8 cellular contexts compared by ENCODE assay signal in genomic region chr18:5630057-5630765, GRCh38.
DNase-seq lines count a peak whose midpoint lies in the region; ATAC-seq and TF ChIP-seq lines count a peak whose summit lies in the region.

No MANE protein-coding gene starts in this region.

- H3K4me3 ChIP-seq in spleen = peak overlapping the region; percentile 23 to 78 (median 58)

- no peak for TF ChIP-seq POLR2A in spleen (IDR thresholded peaks at IDR 0.05)

- H3K27me3 ChIP-seq in spleen (replicated peaks in 1 of 7) = peaks cover 0 to 77% (median 31%) of the 10 kb centered on the region in 7 donors

- H3K4me3 Mint-ChIP-seq in chondrocyte (ENCODE audit: unreplicated experiment) = peak overlapping the region; percentile 82

- TF ChIP-seq CTCF in chondrocyte (IDR thresholded peaks at IDR 0.05) (no peak), spleen (IDR thresholded peaks at IDR 0.05 in 8 of 11, conservative IDR thresholded peaks at IDR 0.05 in 3 of 11) (no peak)

- peaks cover 6% of the 10 kb centered on the region for H3K27me3 Mint-ChIP-seq in chondrocyte (ENCODE audit: low read depth)

- no peaks in the 10 kb centered on the region for H3K9me3 ChIP-seq in spleen

- peaks cover 4 to 34% (median 24%) of the 10 kb centered on the region in 6 donors for H3K4me1 ChIP-seq in spleen

- no peaks in the 10 kb centered on the region for H3K36me3 Mint-ChIP-seq in chondrocyte (ENCODE audit: low read depth)

- WGBS in spleen, 5 donors = 1 to 10% (median 2%) methylated on average over 2 to 72 of the region's 72 CpGs

- no peaks in the 10 kb centered on the region for H3K36me3 ChIP-seq in spleen

- ATAC-seq in HG03135 (IDR thresholded peaks at IDR 0.05; ENCODE audit: unreplicated experiment) = peak; percentile 77

- intact Hi-C loops in spleen (cut with DNase I; ENCODE audit: low total_unique reads) = no loop called here

- DNase-seq in activated CD8-positive, alpha-beta memory T cell treated with anti-CD3 and anti-CD28 coated beads for 24 hours = peak; percentile 62
- no peak for DNase-seq in activated CD8-positive, alpha-beta memory T cell treated with anti-CD3 and anti-CD28 coated beads, Interleukin-2, amount 50 U/mL, for 4 hours
- DNase-seq in NOMO-1 treated with dmso at 0.1 percent for 144 hours (lab: John Stamatoyannopoulos, UW; ENCODE audit: unreplicated experiment) = peak; percentile 51
- DNase-seq in chondrocyte (ENCODE audit: low spot score) = peak; percentile 74
- peak; percentile 62 for DNase-seq in kidney glomerular epithelial cell (lab: John Stamatoyannopoulos, UW)
- DNase-seq in spleen = peak; percentile 80
- DNase-seq in NCI-H446 treated with DMSO at 0.1 percent for 48 hours (lab: John Stamatoyannopoulos, UW) = no peak

- no peaks in the 10 kb centered on the region for H3K9me3 Mint-ChIP-seq in chondrocyte (ENCODE audit: low read depth)

- peaks cover 4% of the 10 kb centered on the region for H3K4me1 Mint-ChIP-seq in chondrocyte (ENCODE audit: low read depth)

- no peak overlapping the region for H3K27ac Mint-ChIP-seq in chondrocyte (ENCODE audit: unreplicated experiment)

- peak overlapping the region in 3 of 8 donors; percentile 15 to 50 (median 49) for H3K27ac ChIP-seq in spleen

Comparison
In these comparisons a context has a peak if more than half of its experiments do, and no peak if none do; other contexts are left out.
1. DNase-seq: peak in activated CD8-positive, alpha-beta memory T cell treated with anti-CD3 and anti-CD28 coated beads for 24 hours (single experiment), NOMO-1 treated with dmso at 0.1 percent for 144 hours (single experiment), chondrocyte (single experiment), kidney glomerular epithelial cell (single experiment) and spleen (single experiment); none in activated CD8-positive, alpha-beta memory T cell treated with anti-CD3 and anti-CD28 coated beads, Interleukin-2, amount 50 U/mL, for 4 hours (single experiment) and NCI-H446 treated with DMSO at 0.1 percent for 48 hours (single experiment).